8 cellular contexts compared by ENCODE assay signal in the genomic region with DNA sequence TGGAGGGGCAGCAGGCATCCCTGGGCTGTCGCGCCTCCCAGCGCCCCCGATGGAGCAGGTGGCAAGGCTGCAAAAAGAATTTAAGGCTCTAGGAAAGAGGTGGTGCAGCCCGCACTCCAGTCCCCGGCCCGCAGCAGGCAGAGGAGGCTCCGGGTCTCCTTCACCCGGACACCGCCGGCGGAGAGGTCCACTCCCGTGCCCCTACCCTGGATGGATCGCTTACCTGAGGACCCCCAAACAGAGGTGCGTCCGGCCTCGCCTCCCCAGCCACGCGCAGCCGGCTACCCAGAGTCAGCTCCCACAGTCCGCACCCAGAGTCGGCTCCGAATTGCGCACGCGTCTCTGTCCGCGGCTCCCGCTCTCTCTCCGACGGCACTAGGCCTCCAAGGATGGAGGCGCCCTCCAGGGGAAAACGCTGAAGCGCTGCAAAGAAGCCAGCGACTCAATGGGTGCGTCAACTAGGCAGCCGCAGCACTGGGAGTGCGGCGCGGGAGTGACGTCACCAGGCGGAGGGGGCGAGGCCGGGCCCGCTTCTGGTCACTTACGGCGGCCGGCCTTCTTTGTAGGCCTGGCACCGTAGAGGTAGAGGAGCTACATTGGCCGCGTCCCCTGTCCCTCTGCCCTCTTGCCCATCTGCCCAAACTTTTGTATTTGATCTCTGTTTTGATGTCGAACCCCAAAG. TPM values are rescaled to one million over a fixed set of nuclear protein-coding genes. Genes with fewer than 3 reads are reported as not detected.
DNase-seq lines count a peak whose midpoint lies in the region; ATAC-seq, FAIRE-seq and TF ChIP-seq lines count a peak whose summit lies in the region.

A gene with protein sequence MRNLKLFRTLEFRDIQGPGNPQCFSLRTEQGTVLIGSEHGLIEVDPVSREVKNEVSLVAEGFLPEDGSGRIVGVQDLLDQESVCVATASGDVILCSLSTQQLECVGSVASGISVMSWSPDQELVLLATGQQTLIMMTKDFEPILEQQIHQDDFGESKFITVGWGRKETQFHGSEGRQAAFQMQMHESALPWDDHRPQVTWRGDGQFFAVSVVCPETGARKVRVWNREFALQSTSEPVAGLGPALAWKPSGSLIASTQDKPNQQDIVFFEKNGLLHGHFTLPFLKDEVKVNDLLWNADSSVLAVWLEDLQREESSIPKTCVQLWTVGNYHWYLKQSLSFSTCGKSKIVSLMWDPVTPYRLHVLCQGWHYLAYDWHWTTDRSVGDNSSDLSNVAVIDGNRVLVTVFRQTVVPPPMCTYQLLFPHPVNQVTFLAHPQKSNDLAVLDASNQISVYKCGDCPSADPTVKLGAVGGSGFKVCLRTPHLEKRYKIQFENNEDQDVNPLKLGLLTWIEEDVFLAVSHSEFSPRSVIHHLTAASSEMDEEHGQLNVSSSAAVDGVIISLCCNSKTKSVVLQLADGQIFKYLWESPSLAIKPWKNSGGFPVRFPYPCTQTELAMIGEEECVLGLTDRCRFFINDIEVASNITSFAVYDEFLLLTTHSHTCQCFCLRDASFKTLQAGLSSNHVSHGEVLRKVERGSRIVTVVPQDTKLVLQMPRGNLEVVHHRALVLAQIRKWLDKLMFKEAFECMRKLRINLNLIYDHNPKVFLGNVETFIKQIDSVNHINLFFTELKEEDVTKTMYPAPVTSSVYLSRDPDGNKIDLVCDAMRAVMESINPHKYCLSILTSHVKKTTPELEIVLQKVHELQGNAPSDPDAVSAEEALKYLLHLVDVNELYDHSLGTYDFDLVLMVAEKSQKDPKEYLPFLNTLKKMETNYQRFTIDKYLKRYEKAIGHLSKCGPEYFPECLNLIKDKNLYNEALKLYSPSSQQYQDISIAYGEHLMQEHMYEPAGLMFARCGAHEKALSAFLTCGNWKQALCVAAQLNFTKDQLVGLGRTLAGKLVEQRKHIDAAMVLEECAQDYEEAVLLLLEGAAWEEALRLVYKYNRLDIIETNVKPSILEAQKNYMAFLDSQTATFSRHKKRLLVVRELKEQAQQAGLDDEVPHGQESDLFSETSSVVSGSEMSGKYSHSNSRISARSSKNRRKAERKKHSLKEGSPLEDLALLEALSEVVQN (N-terminal part only) (minus strand): TSS at position 484 of the 682 bp plus-strand sequence. CDS start 2,978 bp downstream, outside the sequence.

- H3K4me2 ChIP-seq in neural cell (ENCODE audit: low read length): peak within 1 kb of the TSS; percentile 88

- H3K9ac ChIP-seq in neural cell (ENCODE audit: low read length): peak within 1 kb of the TSS; percentile 90

- no peaks in the 10 kb centered on the region for H3K9me2 ChIP-seq in neural cell (ENCODE audit: insufficient read depth, low read length)

- H4K20me1 ChIP-seq in neural cell (ENCODE audit: insufficient read depth): no peaks in the 10 kb centered on the region

- H3K27me3 ChIP-seq in RWPE2 (ENCODE audit: insufficient read depth, poor library complexity, severe bottlenecking) (no peaks in the 10 kb centered on the region), neural cell (ENCODE audit: insufficient read depth, low read depth, low read length) (no peaks in the 10 kb centered on the region), stomach (no peaks in the 10 kb centered on the region)

- peak; percentile 56 for TF ChIP-seq EP300 in neural cell (conservative IDR thresholded peaks at IDR 0.05; ENCODE audit: poor library complexity, severe bottlenecking)
- TF ChIP-seq EP300 in stomach (IDR thresholded peaks at IDR 0.05): no peak

- peak; percentile 82 for TF ChIP-seq POLR2A in H54 (IDR thresholded peaks at IDR 0.05; ENCODE audit: low read depth, low read length)
- peak in 1 of 4 donors; percentile 10 for TF ChIP-seq POLR2A in stomach (IDR thresholded peaks at IDR 0.05)

- H3F3A ChIP-seq in neural cell (ENCODE audit: insufficient read depth, low read length, poor library complexity, severe bottlenecking): peaks cover 5% of the 10 kb centered on the region

- peaks cover 9% of the 10 kb centered on the region for H3K4me1 ChIP-seq in RWPE2 (ENCODE audit: insufficient read depth, poor library complexity, severe bottlenecking)
- H3K4me1 ChIP-seq in stomach: peaks cover 19 to 40% (median 27%) of the 10 kb centered on the region in 4 donors

- peak within 1 kb of the TSS; percentile 79 for H2AFZ ChIP-seq in neural cell (ENCODE audit: low read depth, low read length)

- peak; percentile 97 for DNase-seq in ELR (ENCODE audit: low read depth)
- DNase-seq in H54 (ENCODE audit: insufficient read length, low spot score): peak; percentile 96
- DNase-seq in LoVo (ENCODE audit: low spot score): peak; percentile 93
- peak; percentile 90 for DNase-seq in RWPE2 (ENCODE audit: low spot score)
- peak; percentile 88 for DNase-seq in activated T-helper 9 cell treated with anti-CD3 and anti-CD28 coated beads, Interleukin-2, amount 50 U/mL, for 16 hours (ENCODE audit: low read depth)
- peak; percentile 85 for DNase-seq in fibroblast of the conjunctiva (ENCODE audit: low read depth)
- peak; percentile 92 for DNase-seq in stomach

- peak; percentile 54 for TF ChIP-seq RAD21 in neural cell (conservative IDR thresholded peaks at IDR 0.05)

- peak; percentile 93 for FAIRE-seq in H54 (lab: Jason Lieb, UNC)

- H3K9me3 ChIP-seq in RWPE2 (ENCODE audit: severe bottlenecking) (no peaks in the 10 kb centered on the region), neural cell (ENCODE audit: low read length) (no peaks in the 10 kb centered on the region), stomach (no peaks in the 10 kb centered on the region)

- H3K36me3 ChIP-seq in RWPE2 (ENCODE audit: low read depth) (peaks cover 29% of the 10 kb centered on the region), neural cell (ENCODE audit: insufficient read depth, low read length) (peaks cover 3% of the 10 kb centered on the region), stomach (peaks cover 0 to 27% (median 19%) of the 10 kb centered on the region in 4 donors)

- H3K27ac ChIP-seq in RWPE2 (ENCODE audit: poor library complexity, severe bottlenecking): peak within 1 kb of the TSS; percentile 45
- H3K27ac ChIP-seq in neural cell (ENCODE audit: low read length): peak within 1 kb of the TSS; percentile 90
- H3K27ac ChIP-seq in stomach: peak within 1 kb of the TSS; percentile 90 to 95 (median 93)

- H3K79me2 ChIP-seq in neural cell (replicated peaks; ENCODE audit: insufficient read depth, low read length): peaks cover 46% of the 10 kb centered on the region

- intact Hi-C loops in stomach (cut with DNase I; ENCODE audit: low total_unique reads): no loop called here

- peak; percentile 85 for ATAC-seq in RWPE2 (ENCODE audit: low read depth)

- TF ChIP-seq CTCF in RWPE2 (IDR thresholded peaks at IDR 0.05; ENCODE audit: poor library complexity, severe bottlenecking) (peak; percentile 44), neural cell (IDR thresholded peaks at IDR 0.05; ENCODE audit: poor library complexity, severe bottlenecking) (peak; percentile 67), stomach (IDR thresholded peaks at IDR 0.05) (no peak)

- 0 to 3% (median 0%) methylated on average over 8 to 52 of the region's 52 CpGs for WGBS in stomach, 5 donors

- H3K4me3 ChIP-seq in RWPE2 (ENCODE audit: severe bottlenecking) (peak within 1 kb of the TSS; percentile 96), neural cell (ENCODE audit: low read length) (peak within 1 kb of the TSS; percentile 84), stomach (peak within 1 kb of the TSS; percentile 83 to 92 (median 88))

TF ChIP-seq in neural cell, 6 proteins besides CTCF, POLR2A, EP300 and RAD21:
- peak; percentile 93 for TF ChIP-seq POLR2AphosphoS5 (IDR thresholded peaks at IDR 0.05)
- TF ChIP-seq EZH2 (IDR thresholded peaks at IDR 0.05; ENCODE audit: borderline replicate concordance, insufficient read depth, low read length, poor library complexity, severe bottlenecking): no peak
- TF ChIP-seq TAF1 (IDR thresholded peaks at IDR 0.05; ENCODE audit: low read depth): peak; percentile 85
- TF ChIP-seq SMC3 (conservative IDR thresholded peaks at IDR 0.05; ENCODE audit: poor library complexity): peak; percentile 48
- peak; percentile 42 for TF ChIP-seq MXI1 (conservative IDR thresholded peaks at IDR 0.05; ENCODE audit: poor library complexity, severe bottlenecking)
- TF ChIP-seq, protein P1, sequence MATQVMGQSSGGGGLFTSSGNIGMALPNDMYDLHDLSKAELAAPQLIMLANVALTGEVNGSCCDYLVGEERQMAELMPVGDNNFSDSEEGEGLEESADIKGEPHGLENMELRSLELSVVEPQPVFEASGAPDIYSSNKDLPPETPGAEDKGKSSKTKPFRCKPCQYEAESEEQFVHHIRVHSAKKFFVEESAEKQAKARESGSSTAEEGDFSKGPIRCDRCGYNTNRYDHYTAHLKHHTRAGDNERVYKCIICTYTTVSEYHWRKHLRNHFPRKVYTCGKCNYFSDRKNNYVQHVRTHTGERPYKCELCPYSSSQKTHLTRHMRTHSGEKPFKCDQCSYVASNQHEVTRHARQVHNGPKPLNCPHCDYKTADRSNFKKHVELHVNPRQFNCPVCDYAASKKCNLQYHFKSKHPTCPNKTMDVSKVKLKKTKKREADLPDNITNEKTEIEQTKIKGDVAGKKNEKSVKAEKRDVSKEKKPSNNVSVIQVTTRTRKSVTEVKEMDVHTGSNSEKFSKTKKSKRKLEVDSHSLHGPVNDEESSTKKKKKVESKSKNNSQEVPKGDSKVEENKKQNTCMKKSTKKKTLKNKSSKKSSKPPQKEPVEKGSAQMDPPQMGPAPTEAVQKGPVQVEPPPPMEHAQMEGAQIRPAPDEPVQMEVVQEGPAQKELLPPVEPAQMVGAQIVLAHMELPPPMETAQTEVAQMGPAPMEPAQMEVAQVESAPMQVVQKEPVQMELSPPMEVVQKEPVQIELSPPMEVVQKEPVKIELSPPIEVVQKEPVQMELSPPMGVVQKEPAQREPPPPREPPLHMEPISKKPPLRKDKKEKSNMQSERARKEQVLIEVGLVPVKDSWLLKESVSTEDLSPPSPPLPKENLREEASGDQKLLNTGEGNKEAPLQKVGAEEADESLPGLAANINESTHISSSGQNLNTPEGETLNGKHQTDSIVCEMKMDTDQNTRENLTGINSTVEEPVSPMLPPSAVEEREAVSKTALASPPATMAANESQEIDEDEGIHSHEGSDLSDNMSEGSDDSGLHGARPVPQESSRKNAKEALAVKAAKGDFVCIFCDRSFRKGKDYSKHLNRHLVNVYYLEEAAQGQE (IDR thresholded peaks at IDR 0.05; ENCODE audit: borderline replicate concordance): peak; percentile 72

RNA-seq across cellular contexts. Expression of the gene that starts here (rescaled TPM):
- polyA plus RNA-seq in neural cell: 112 and 113 TPM in 2 replicates
- 74.6 and 80.8 TPM in 2 replicates for polyA minus RNA-seq in neural cell
- total RNA-seq in stomach: 10 to 100 TPM; 18.5 to 47.3 (median 30.4) TPM
- 10 to 100 TPM in 1 of 3 donors, 1 to 10 TPM in 2; 6.0 to 11.6 (median 6.7) TPM for polyA plus RNA-seq in stomach

Comparison
In these comparisons a context has a peak if more than half of its experiments do, and no peak if none do; other contexts are left out.
1. Peak in every context shown above with its lines: DNase-seq, ATAC-seq, H3K4me3 ChIP-seq and H3K27ac ChIP-seq.
2. CTCF ChIP-seq: peak in RWPE2 (single experiment) and neural cell (single experiment); none in stomach (0 of 7).